Comparison of ENCODE assay signal across 30 cellular contexts in genomic region chr10:29941476-29941875, GRCh38.
"Had no signal": no experiment of that assay in that cellular context is flagged by ENCODE, and none has a peak within 500 bp of the region (broad histone marks: within the 10 kb centered on the region; RNA-seq: fewer than 3 reads in every experiment).

No MANE protein-coding gene starts in this region.

- H3K27ac ChIP-seq: adrenal gland, ascending aorta, body of pancreas, brain microvascular endothelial cell, breast epithelium, cardiac muscle cell had no signal

- H3K27me3 ChIP-seq: adrenal gland, ascending aorta, body of pancreas, brain microvascular endothelial cell, breast epithelium, cardiac muscle cell had no signal

- H3K4me3 ChIP-seq: adrenal gland, ascending aorta, body of pancreas, breast epithelium, cardiac muscle cell had no signal

- ATAC-seq: activated naive CD4-positive, alpha-beta T cell treated with anti-CD3 and anti-CD28 coated beads, Interleukin-2, amount 50 U/mL, for 72 hours; activated naive CD8-positive, alpha-beta T cell treated with anti-CD3 and anti-CD28 coated beads, Interleukin-2, amount 50 U/mL, for 24 hours; activated T-cell treated with anti-CD3 and anti-CD28 coated beads, Interleukin-2, amount 50 U/mL, for 4 hours; activated T-cell treated with anti-CD3 and anti-CD28 coated beads, Interleukin-2, amount 50 U/mL, for 72 hours; activated T-helper 17 cell treated with anti-CD3 and anti-CD28 coated beads, Interleukin-2, amount 50 U/mL, for 72 hours; body of pancreas had no signal

- H3K36me3 ChIP-seq: adrenal gland, ascending aorta, brain microvascular endothelial cell, breast epithelium, cardiac muscle cell had no signal

- DNase-seq: activated effector memory CD4-positive, alpha-beta T cell treated with anti-CD3 and anti-CD28 coated beads, Interleukin-2, amount 50 U/mL, for 16 hours; activated effector memory CD4-positive, alpha-beta T cell treated with Interleukin-2 at 50 U/mL for 16 hours; activated gamma-delta T cell; activated gamma-delta T cell treated with Interleukin-2 at 50 U/mL for 16 hours; activated naive CD4-positive, alpha-beta T cell; activated naive CD4-positive, alpha-beta T cell treated with anti-CD3 and anti-CD28 coated beads for 36 hours; activated naive CD4-positive, alpha-beta T cell treated with anti-CD3 and anti-CD28 coated beads, Interleukin-2, amount 10 ng/mL, durations not matched to agents 7 days and 5 days; activated naive CD4-positive, alpha-beta T cell treated with anti-CD3 and anti-CD28 coated beads, Interleukin-2, amount 50 U/mL, for 16 hours; activated naive CD4-positive, alpha-beta T cell treated with Interleukin-2 at 50 U/mL for 16 hours; activated naive CD8-positive, alpha-beta T cell treated with anti-CD3 and anti-CD28 coated beads for 36 hours; activated naive CD8-positive, alpha-beta T cell treated with anti-CD3 and anti-CD28 coated beads, Interleukin-2, amount 10 ng/mL, durations not matched to agents 7 days and 5 days; activated naive CD8-positive, alpha-beta T cell treated with anti-CD3 and anti-CD28 coated beads, Interleukin-2, amount 50 U/mL, for 24 hours; activated T-cell treated with anti-CD3 and anti-CD28 coated beads, Interleukin-2, amount 50 U/mL, for 4 hours; activated T-cell treated with anti-CD3 and anti-CD28 coated beads, Interleukin-2, amount 50 U/mL, for 48 hours; activated T-cell treated with anti-CD3 and anti-CD28 coated beads, Interleukin-2, amount 50 U/mL, for 72 hours; amniotic stem cell; amygdala; anterior cingulate cortex; aorta; body of pancreas; brain microvascular endothelial cell; caudate nucleus; central memory CD4-positive, alpha-beta T cell; cerebellar nuclear complex had no signal

- H3K4me1 ChIP-seq: breast epithelium had no signal

- H3K9me3 ChIP-seq: adrenal gland, ascending aorta, body of pancreas, breast epithelium had no signal
